In the genomic region with DNA sequence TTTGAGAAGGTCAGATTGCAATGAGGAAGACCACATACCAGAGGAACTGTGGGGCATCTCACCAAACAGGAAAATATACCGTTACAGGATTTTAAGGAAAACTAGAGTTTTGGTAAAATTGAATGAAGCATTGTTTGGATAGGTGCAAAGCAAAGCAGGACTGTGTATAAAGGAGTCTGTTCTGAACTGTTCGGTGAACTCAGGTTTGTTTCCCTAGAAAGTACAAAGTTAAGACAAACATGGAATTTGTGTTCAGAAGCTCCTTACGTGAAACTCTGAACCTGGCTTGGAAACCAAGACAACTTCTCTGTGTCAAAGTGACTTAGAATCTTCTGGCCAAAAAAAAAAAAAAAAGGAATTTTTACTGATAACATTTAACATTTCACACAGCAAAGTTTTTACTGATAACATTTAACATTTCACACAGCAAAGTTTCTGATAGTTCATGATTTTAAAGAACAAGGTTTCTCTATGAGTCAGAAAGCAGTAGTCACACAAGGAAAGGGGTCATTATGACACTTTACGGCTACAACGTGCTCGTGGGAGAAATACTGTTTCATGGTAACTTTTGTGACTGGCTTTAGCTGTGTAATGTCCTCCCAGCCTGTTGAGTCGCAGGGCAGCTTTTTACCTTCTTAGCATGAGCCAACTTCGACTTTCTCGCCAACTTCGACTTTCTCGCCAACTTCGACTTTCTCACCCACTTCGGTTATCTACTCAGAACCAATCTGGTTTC, we compare ENCODE assay signal across 12 cellular contexts. TPM values are rescaled to one million over a fixed set of nuclear protein-coding genes. Genes with fewer than 3 reads are reported as not detected.
DNase-seq lines count a peak whose midpoint lies in the region; ATAC-seq and TF ChIP-seq lines count a peak whose summit lies in the region.
"Had no signal": no experiment of that assay in that cellular context is flagged by ENCODE, and none has a peak within 500 bp of the region (broad histone marks: within the 10 kb centered on the region; RNA-seq: fewer than 3 reads in every experiment).

No MANE protein-coding gene starts in this region.

- no peak for DNase-seq in CD8-positive, alpha-beta T cell
- DNase-seq in NCI-H446 (lab: John Stamatoyannopoulos, UW) (no peak), WTC11 (ENCODE audit: low spot score) (no peak), NCI-H2081 (lab: John Stamatoyannopoulos, UW) (no peak), SIG-M5 treated with dmso at 0.1 percent for 504 hours (lab: John Stamatoyannopoulos, UW; ENCODE audit: unreplicated experiment) (no peak)
- DNase-seq: NCI-H2107, nucleus accumbens, SK-N-SH had no signal

- peaks cover 6% of the 10 kb centered on the region for H3K9me3 Mint-ChIP-seq in CD8-positive, alpha-beta T cell
- H3K9me3 Mint-ChIP-seq in activated naive CD4-positive, alpha-beta T cell treated with anti-CD3 and anti-CD28 coated beads, Interleukin-2, amount 50 U/mL, for 24 hours, result peaks cover 5% of the 10 kb centered on the region
- H3K9me3 Mint-ChIP-seq in WTC11, result peaks cover 8% of the 10 kb centered on the region

- peak overlapping the region; percentile 5 for H3K27ac Mint-ChIP-seq in CD8-positive, alpha-beta T cell
- H3K27ac Mint-ChIP-seq in activated naive CD4-positive, alpha-beta T cell treated with anti-CD3 and anti-CD28 coated beads, Interleukin-2, amount 50 U/mL, for 24 hours, result peak overlapping the region; percentile 88
- H3K27ac Mint-ChIP-seq in WTC11, result no peak overlapping the region

- POLR2A ChIA-PET in CD8-positive, alpha-beta T cell (lab: Charles Lee), result interaction anchor here (1.1 to 1.4 kb wide), 2 partner anchors 15 to 25 kb away, joined by 3 read pairs; no protein-coding TSS in a partner anchor
- POLR2A ChIA-PET in WTC11 (lab: Charles Lee), result no interaction called here

- H3K36me3 ChIP-seq in CD8-positive, alpha-beta T cell (ENCODE audit: insufficient read depth, low read length), result peaks cover 7% of the 10 kb centered on the region

- no peaks in the 10 kb centered on the region for H3K27me3 ChIP-seq in CD8-positive, alpha-beta T cell (ENCODE audit: insufficient read depth, low read length)

- peaks cover 32% of the 10 kb centered on the region for H3K4me1 Mint-ChIP-seq in CD8-positive, alpha-beta T cell (ENCODE audit: low read depth)
- peaks cover 54% of the 10 kb centered on the region for H3K4me1 Mint-ChIP-seq in activated naive CD4-positive, alpha-beta T cell treated with anti-CD3 and anti-CD28 coated beads, Interleukin-2, amount 50 U/mL, for 24 hours
- H3K4me1 Mint-ChIP-seq in WTC11, result 0 out of 2 replicates have a peak, but pooled peaks cover 3% of the 10 kb centered on the region

- intact Hi-C loops in CD8-positive, alpha-beta T cell (cut with DNase I, micrococcal nuclease), result no loop called here

- peaks cover 25% of the 10 kb centered on the region for H3K36me3 Mint-ChIP-seq in CD8-positive, alpha-beta T cell
- H3K36me3 Mint-ChIP-seq in activated naive CD4-positive, alpha-beta T cell treated with anti-CD3 and anti-CD28 coated beads, Interleukin-2, amount 50 U/mL, for 24 hours, result peaks cover 19% of the 10 kb centered on the region
- H3K36me3 Mint-ChIP-seq in WTC11, result peaks cover 13% of the 10 kb centered on the region

- peaks cover 7% of the 10 kb centered on the region for H3K4me1 ChIP-seq in CD8-positive, alpha-beta T cell (ENCODE audit: insufficient read depth, low read length)

- no peak for TF ChIP-seq CTCF in CD8-positive, alpha-beta T cell (IDR thresholded peaks at IDR 0.05)
- no peak for TF ChIP-seq CTCF in WTC11 (IDR thresholded peaks at IDR 0.05)

- H3K4me3 ChIP-seq in CD8-positive, alpha-beta T cell (ENCODE audit: low read depth, low read length), result no peak overlapping the region

- peak; percentile 48 for ATAC-seq in CD8-positive, alpha-beta T cell
- ATAC-seq in GM18873 (IDR thresholded peaks at IDR 0.05; ENCODE audit: low FRiP score, unreplicated experiment), result peak; percentile 60
- peak; percentile 55 for ATAC-seq in HG03354 (IDR thresholded peaks at IDR 0.05; ENCODE audit: poor library complexity, severe bottlenecking, unreplicated experiment)
- no peak for ATAC-seq in WTC11

- CTCF ChIA-PET in CD8-positive, alpha-beta T cell (lab: Charles Lee), result interaction anchor here (0.6 kb wide), 1 partner anchor 19 kb away, joined by 3 read pairs; no protein-coding TSS in a partner anchor
- CTCF ChIA-PET in WTC11 (lab: Charles Lee), result interaction anchor here (0.7 kb wide), 1 partner anchor 120 kb away, joined by 3 read pairs; no protein-coding TSS in a partner anchor

- H3K27me3 Mint-ChIP-seq in CD8-positive, alpha-beta T cell (ENCODE audit: low read depth), result no peaks in the 10 kb centered on the region
- H3K27me3 Mint-ChIP-seq in activated naive CD4-positive, alpha-beta T cell treated with anti-CD3 and anti-CD28 coated beads, Interleukin-2, amount 50 U/mL, for 24 hours, result no peaks in the 10 kb centered on the region
- H3K27me3 Mint-ChIP-seq in WTC11 (ENCODE audit: low read depth), result peaks cover 5% of the 10 kb centered on the region

- H3K27ac ChIP-seq in CD8-positive, alpha-beta T cell (ENCODE audit: low read depth, low read length), result no peak overlapping the region
- H3K27ac ChIP-seq: C4-2B had no signal

- no peaks in the 10 kb centered on the region for H3K9me3 ChIP-seq in CD8-positive, alpha-beta T cell (ENCODE audit: low read length)
- H3K9me3 ChIP-seq: SK-N-SH had no signal

- H3K4me3 Mint-ChIP-seq in CD8-positive, alpha-beta T cell, result no peak overlapping the region
- H3K4me3 Mint-ChIP-seq in activated naive CD4-positive, alpha-beta T cell treated with anti-CD3 and anti-CD28 coated beads, Interleukin-2, amount 50 U/mL, for 24 hours, result peak overlapping the region; percentile 50
- H3K4me3 Mint-ChIP-seq in WTC11, result no peak overlapping the region

TF ChIP-seq in WTC11, 78 proteins besides CTCF, POLR2A, EP300 and RAD21:
- no peak for TF ChIP-seq CREB1 (CRISPR knock-in tag; IDR thresholded peaks at IDR 0.05)
- no peak for TF ChIP-seq NR2C2 (CRISPR knock-in tag; IDR thresholded peaks at IDR 0.05)
- TF ChIP-seq, protein P1, sequence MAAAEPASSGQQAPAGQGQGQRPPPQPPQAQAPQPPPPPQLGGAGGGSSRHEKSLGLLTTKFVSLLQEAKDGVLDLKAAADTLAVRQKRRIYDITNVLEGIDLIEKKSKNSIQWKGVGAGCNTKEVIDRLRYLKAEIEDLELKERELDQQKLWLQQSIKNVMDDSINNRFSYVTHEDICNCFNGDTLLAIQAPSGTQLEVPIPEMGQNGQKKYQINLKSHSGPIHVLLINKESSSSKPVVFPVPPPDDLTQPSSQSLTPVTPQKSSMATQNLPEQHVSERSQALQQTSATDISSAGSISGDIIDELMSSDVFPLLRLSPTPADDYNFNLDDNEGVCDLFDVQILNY (CRISPR knock-in tag; IDR thresholded peaks at IDR 0.05), result no peak
- TF ChIP-seq, protein P2, sequence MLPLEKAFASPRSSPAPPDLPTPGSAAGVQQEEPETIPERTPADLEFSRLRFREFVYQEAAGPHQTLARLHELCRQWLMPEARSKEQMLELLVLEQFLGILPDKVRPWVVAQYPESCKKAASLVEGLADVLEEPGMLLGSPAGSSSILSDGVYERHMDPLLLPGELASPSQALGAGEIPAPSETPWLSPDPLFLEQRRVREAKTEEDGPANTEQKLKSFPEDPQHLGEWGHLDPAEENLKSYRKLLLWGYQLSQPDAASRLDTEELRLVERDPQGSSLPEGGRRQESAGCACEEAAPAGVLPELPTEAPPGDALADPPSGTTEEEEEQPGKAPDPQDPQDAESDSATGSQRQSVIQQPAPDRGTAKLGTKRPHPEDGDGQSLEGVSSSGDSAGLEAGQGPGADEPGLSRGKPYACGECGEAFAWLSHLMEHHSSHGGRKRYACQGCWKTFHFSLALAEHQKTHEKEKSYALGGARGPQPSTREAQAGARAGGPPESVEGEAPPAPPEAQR (CRISPR knock-in tag; IDR thresholded peaks at IDR 0.05), result no peak
- TF ChIP-seq SMAD4 (CRISPR knock-in tag; IDR thresholded peaks at IDR 0.05), result no peak
- no peak for TF ChIP-seq ZBTB21 (CRISPR knock-in tag; IDR thresholded peaks at IDR 0.05; ENCODE audit: borderline replicate concordance)
- TF ChIP-seq NFE2L1 (CRISPR knock-in tag; IDR thresholded peaks at IDR 0.05), result no peak
- TF ChIP-seq JUN (CRISPR knock-in tag; IDR thresholded peaks at IDR 0.05), result no peak
- TF ChIP-seq ZNF263 (CRISPR knock-in tag; IDR thresholded peaks at IDR 0.05; ENCODE audit: low read depth), result no peak
- TF ChIP-seq, protein P3, sequence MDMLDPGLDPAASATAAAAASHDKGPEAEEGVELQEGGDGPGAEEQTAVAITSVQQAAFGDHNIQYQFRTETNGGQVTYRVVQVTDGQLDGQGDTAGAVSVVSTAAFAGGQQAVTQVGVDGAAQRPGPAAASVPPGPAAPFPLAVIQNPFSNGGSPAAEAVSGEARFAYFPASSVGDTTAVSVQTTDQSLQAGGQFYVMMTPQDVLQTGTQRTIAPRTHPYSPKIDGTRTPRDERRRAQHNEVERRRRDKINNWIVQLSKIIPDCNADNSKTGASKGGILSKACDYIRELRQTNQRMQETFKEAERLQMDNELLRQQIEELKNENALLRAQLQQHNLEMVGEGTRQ (CRISPR knock-in tag; IDR thresholded peaks at IDR 0.05), result no peak
- no peak for TF ChIP-seq FOXP1 (CRISPR knock-in tag; IDR thresholded peaks at IDR 0.05; ENCODE audit: borderline replicate concordance)
- TF ChIP-seq SMAD3 (CRISPR knock-in tag; IDR thresholded peaks at IDR 0.05; ENCODE audit: borderline replicate concordance), result no peak

RNA-seq across cellular contexts. Expression of a gene that starts 21.2 kb away (rescaled TPM):
- total RNA-seq in CD8-positive, alpha-beta T cell, result 10 to 100 TPM; 25.4 to 26.2 TPM
- 16.4 to 19.3 TPM (median 18.2 TPM) in 3 replicates for total RNA-seq in WTC11 (2021)

RNA-seq across cellular contexts. Expression of a gene that starts 36.9 kb away (rescaled TPM):
- 10 to 100 TPM; 29.0 to 31.8 TPM for total RNA-seq in CD8-positive, alpha-beta T cell
- 105 to 106 TPM (median 106 TPM) in 3 replicates for total RNA-seq in WTC11 (2021)
